7 cellular contexts compared by ENCODE assay signal in the genomic region with DNA sequence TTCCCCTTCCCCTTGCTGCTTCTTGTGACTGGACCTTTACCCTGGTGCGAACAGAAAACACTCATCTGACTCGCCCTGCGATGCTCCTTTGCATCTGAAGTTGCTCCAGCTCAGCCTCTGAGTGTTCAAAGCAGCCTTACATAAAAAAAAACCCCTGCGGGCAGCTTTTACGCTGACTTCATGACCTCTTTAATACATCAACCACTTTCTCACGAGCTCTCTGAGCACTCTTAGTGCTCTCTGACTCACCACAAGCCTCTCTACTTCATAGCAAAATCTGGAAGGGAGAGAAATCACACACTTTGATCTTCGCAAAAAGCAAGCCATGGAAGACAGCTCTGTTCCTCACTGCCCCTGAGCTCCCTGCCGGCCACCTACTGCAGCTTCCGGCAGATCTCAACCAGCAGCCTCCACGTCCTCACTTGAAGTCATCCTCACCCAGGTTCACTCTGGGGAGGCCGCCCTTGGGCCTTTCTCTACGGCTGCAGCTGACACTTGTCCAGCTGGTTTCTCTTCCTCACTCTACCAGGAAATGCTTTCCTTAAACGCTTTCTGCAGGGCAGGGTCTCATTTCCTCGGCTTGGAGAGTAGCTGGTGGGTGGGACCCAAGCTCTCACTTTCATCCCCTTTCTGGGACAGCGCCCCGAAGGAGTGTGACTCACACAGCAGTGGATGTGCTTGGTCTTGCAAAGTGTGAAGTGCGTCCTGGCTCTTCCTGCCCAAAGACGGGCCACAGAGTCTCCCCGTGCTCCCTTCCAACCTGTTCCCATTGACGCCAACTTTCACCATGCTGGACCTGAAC. TPM values are rescaled to one million over a fixed set of nuclear protein-coding genes. Genes with fewer than 3 reads are reported as not detected.
DNase-seq lines count a peak whose midpoint lies in the region; ATAC-seq lines count a peak whose summit lies in the region.

No MANE protein-coding gene starts in this region.

- peaks cover 5% of the 10 kb centered on the region for H3K27me3 Mint-ChIP-seq in activated CD4-positive, alpha-beta T cell treated with anti-CD3 and anti-CD28 coated beads, Interleukin-2, amount 10 ng/mL, durations not matched to agents 7 days and 5 days

- ATAC-seq in GM18870 (IDR thresholded peaks at IDR 0.05; ENCODE audit: unreplicated experiment): peak; percentile 41
- peak; percentile 38 for ATAC-seq in HG03565 (IDR thresholded peaks at IDR 0.05; ENCODE audit: unreplicated experiment)

- DNase-seq in activated CD4-positive, alpha-beta T cell treated with anti-CD3 and anti-CD28 coated beads, Interleukin-2, amount 10 ng/mL, durations not matched to agents 7 days and 5 days: peak; percentile 47
- peak; percentile 63 for DNase-seq in fibroblast of gingiva (ENCODE audit: low read depth)
- peak; percentile 64 for DNase-seq in smooth muscle cell of the brain vasculature (ENCODE audit: low read depth, low spot score)
- no peak for DNase-seq in NCI-H446 (lab: John Stamatoyannopoulos, UW)
- no peak for DNase-seq in NK-92 treated with Interleukin-12 subunit alpha and Interleukin-12 subunit beta, amount 100 ng/mL, for 24 hours (lab: John Stamatoyannopoulos, UW)

- H3K9me3 Mint-ChIP-seq in activated CD4-positive, alpha-beta T cell treated with anti-CD3 and anti-CD28 coated beads, Interleukin-2, amount 10 ng/mL, durations not matched to agents 7 days and 5 days: no peaks in the 10 kb centered on the region

- H3K27ac Mint-ChIP-seq in activated CD4-positive, alpha-beta T cell treated with anti-CD3 and anti-CD28 coated beads, Interleukin-2, amount 10 ng/mL, durations not matched to agents 7 days and 5 days: peak overlapping the region; percentile 84

- no peaks in the 10 kb centered on the region for H3K36me3 Mint-ChIP-seq in activated CD4-positive, alpha-beta T cell treated with anti-CD3 and anti-CD28 coated beads, Interleukin-2, amount 10 ng/mL, durations not matched to agents 7 days and 5 days (ENCODE audit: low read depth)

- H3K4me3 Mint-ChIP-seq in activated CD4-positive, alpha-beta T cell treated with anti-CD3 and anti-CD28 coated beads, Interleukin-2, amount 10 ng/mL, durations not matched to agents 7 days and 5 days: peak overlapping the region; percentile 30

- POLR2A ChIA-PET in activated CD4-positive, alpha-beta T cell treated with anti-CD3 and anti-CD28 coated beads, Interleukin-2, amount 10 ng/mL, durations not matched to agents 7 days and 5 days (lab: Charles Lee): interaction anchor here (0.6 to 1.2 kb wide), 2 partner anchors 66 to 113 kb away, joined by 3 to 4 read pairs; no protein-coding TSS in a partner anchor

- peaks cover 39% of the 10 kb centered on the region for H3K4me1 Mint-ChIP-seq in activated CD4-positive, alpha-beta T cell treated with anti-CD3 and anti-CD28 coated beads, Interleukin-2, amount 10 ng/mL, durations not matched to agents 7 days and 5 days

- CTCF ChIA-PET in activated CD4-positive, alpha-beta T cell treated with anti-CD3 and anti-CD28 coated beads, Interleukin-2, amount 10 ng/mL, durations not matched to agents 7 days and 5 days (lab: Charles Lee): interaction anchor here (0.6 to 53.2 kb wide), 30 partner anchors 9 to 276 kb away, joined by 3 to 1643 read pairs (median 7); a partner anchor contains a TSS

RNA-seq across cellular contexts. Expression of a gene that starts 5.3 kb away (rescaled TPM):
- under 1 TPM; 0.12 to 0.27 TPM for total RNA-seq in activated CD4-positive, alpha-beta T cell treated with anti-CD3 and anti-CD28 coated beads, Interleukin-2, amount 10 ng/mL, durations not matched to agents 7 days and 5 days

RNA-seq across cellular contexts. Expression of a gene that starts 10.9 kb away (rescaled TPM):
- not detected for total RNA-seq in activated CD4-positive, alpha-beta T cell treated with anti-CD3 and anti-CD28 coated beads, Interleukin-2, amount 10 ng/mL, durations not matched to agents 7 days and 5 days

RNA-seq across cellular contexts. Expression of a gene that starts 19.8 kb away (rescaled TPM):
- total RNA-seq in activated CD4-positive, alpha-beta T cell treated with anti-CD3 and anti-CD28 coated beads, Interleukin-2, amount 10 ng/mL, durations not matched to agents 7 days and 5 days: under 1 TPM; 0.22 to 0.60 TPM

RNA-seq across cellular contexts. Expression of a gene that starts 31.8 kb away (rescaled TPM):
- 100 to 1,000 TPM; 124 to 132 TPM for total RNA-seq in activated CD4-positive, alpha-beta T cell treated with anti-CD3 and anti-CD28 coated beads, Interleukin-2, amount 10 ng/mL, durations not matched to agents 7 days and 5 days

RNA-seq across cellular contexts. Expression of a gene that starts 36.9 kb away (rescaled TPM):
- 100 to 1,000 TPM; 242 to 296 TPM for total RNA-seq in activated CD4-positive, alpha-beta T cell treated with anti-CD3 and anti-CD28 coated beads, Interleukin-2, amount 10 ng/mL, durations not matched to agents 7 days and 5 days

Comparison
In these comparisons a context has a peak if more than half of its experiments do, and no peak if none do; other contexts are left out.
1. DNase-seq: peak in activated CD4-positive, alpha-beta T cell treated with anti-CD3 and anti-CD28 coated beads, Interleukin-2, amount 10 ng/mL, durations not matched to agents 7 days and 5 days (single experiment), fibroblast of gingiva (single experiment) and smooth muscle cell of the brain vasculature (single experiment); none in NCI-H446 (0 of 2) and NK-92 treated with Interleukin-12 subunit alpha and Interleukin-12 subunit beta, amount 100 ng/mL, for 24 hours (single experiment).